ENCODE assay signal across 1 cellular context in genomic region chr4:109433281-109434006, GRCh38.
A peak's percentile ranks its signal among the peaks of the same experiment; 100 is the strongest.
TF ChIP-seq lines count a peak whose summit lies in the region.

SEC24B (plus strand) TSS chr4:109433815; CDS start chr4:109433870, 55 bp downstream.

TF ChIP-seq in neural cell, 6 proteins besides CTCF, POLR2A, EP300 and RAD21 (continued from another document):
- TF ChIP-seq REST (IDR thresholded peaks at IDR 0.05; ENCODE audit: borderline replicate concordance) (peak; percentile 37), MXI1 (conservative IDR thresholded peaks at IDR 0.05; ENCODE audit: poor library complexity, severe bottlenecking) (peak; percentile 89)
